In genomic region chr16:84117482-84117843, GRCh38 we compare ENCODE assay signal across 1 cellular context.
TF ChIP-seq lines count a peak whose summit lies in the region.

No MANE protein-coding gene starts in this region.

TF ChIP-seq in HepG2, 621 proteins besides CTCF, POLR2A, EP300 and RAD21 (continued from another document):
- TF ChIP-seq ZNF704 (CRISPR knock-in tag; IDR thresholded peaks at IDR 0.05; ENCODE audit: borderline replicate concordance) (peak; percentile 11; the same call in 1 of the 2 replicates), ZNF670 (CRISPR knock-in tag; IDR thresholded peaks at IDR 0.05; ENCODE audit: borderline replicate concordance) (0 out of 2 replicates have a peak, but pooled peaks have one; percentile 17)
